In genomic region chr21:33443174-33443573, GRCh38 we compare ENCODE assay signal across 15 cellular contexts. TPM values are rescaled to one million over a fixed set of nuclear protein-coding genes. Genes with fewer than 3 reads are reported as not detected.
DNase-seq lines count a peak whose midpoint lies in the region; ATAC-seq and TF ChIP-seq lines count a peak whose summit lies in the region.
"Had no signal": no experiment of that assay in that cellular context is flagged by ENCODE, and none has a peak within 500 bp of the region (broad histone marks: within the 10 kb centered on the region; RNA-seq: fewer than 3 reads in every experiment).

No MANE protein-coding gene starts in this region.

- no peaks in the 10 kb centered on the region for H3K9me2 ChIP-seq in GM23338 (ENCODE audit: insufficient read depth)

- H3K36me3 Mint-ChIP-seq in GM23338 (ENCODE audit: low read depth) = peaks cover under 1% of the 10 kb centered on the region; the same call in 1 of the 3 replicates
- H3K36me3 Mint-ChIP-seq in WTC11 = peaks cover 3% of the 10 kb centered on the region
- H3K36me3 Mint-ChIP-seq in mesothelial cell of epicardium = peaks cover 4% of the 10 kb centered on the region

- no peaks in the 10 kb centered on the region for H3K9me3 ChIP-seq in BLaER1 treated with 17β-estradiol and CSF1 and Interleukin-3, amounts not matched to agents 10 nM and 100 nM (replicated peaks in 1 of 11)
- H3K9me3 ChIP-seq: Caco-2 had no signal

- peak overlapping the region in 7 of 11 experiments; percentile 12 to 86 (median 76); a peak in 7 of 22 replicates for H3K4me2 ChIP-seq in BLaER1 treated with 17β-estradiol and CSF1 and Interleukin-3, amounts not matched to agents 10 nM and 100 nM
- H3K4me2 ChIP-seq in GM23338 = no peak overlapping the region

- H3K4me1 ChIP-seq in BLaER1 treated with 17β-estradiol and CSF1 and Interleukin-3, amounts not matched to agents 10 nM and 100 nM = peaks cover 51 to 78% (median 63%) of the 10 kb centered on the region in 10 experiments
- H3K4me1 ChIP-seq in GM23338 (ENCODE audit: insufficient read depth) = no peaks in the 10 kb centered on the region
- H3K4me1 ChIP-seq: Caco-2 had no signal

- in situ Hi-C loops in GM13976 (cut with MboI; ENCODE audit: low sequenced_read_pairs, unreplicated experiment) = loop anchor here (5.0 kb wide), 2 partner anchors 81 to 241 kb away; no protein-coding TSS in a partner anchor

- no peaks in the 10 kb centered on the region for H3K27me3 ChIP-seq in BLaER1 treated with 17β-estradiol and CSF1 and Interleukin-3, amounts not matched to agents 10 nM and 100 nM
- H3K27me3 ChIP-seq in GM23338 (ENCODE audit: insufficient read depth) = no peaks in the 10 kb centered on the region

- no peaks in the 10 kb centered on the region for H3F3A ChIP-seq in GM23338 (replicated peaks; ENCODE audit: low read depth)

- CTCF ChIA-PET in WTC11 (lab: Charles Lee) = interaction anchor here (1.7 kb wide), 1 partner anchor 243 kb away, joined by 4 read pairs; no protein-coding TSS in a partner anchor

- TF ChIP-seq CTCF in GM23338 (conservative IDR thresholded peaks at IDR 0.05; ENCODE audit: low read depth in 2 of 2) (no peak), WTC11 (IDR thresholded peaks at IDR 0.05) (no peak), mesothelial cell of epicardium (IDR thresholded peaks at IDR 0.05; ENCODE audit: unreplicated experiment) (no peak), GM13976 (IDR thresholded peaks at IDR 0.05; ENCODE audit: borderline replicate concordance, control extremely low read depth, extremely low read depth, insufficient read depth, missing control alignments) (no peak)

- H3K27me3 Mint-ChIP-seq in GM23338 (ENCODE audit: insufficient read depth, low read depth, poor library complexity) = peaks cover 7% of the 10 kb centered on the region
- H3K27me3 Mint-ChIP-seq in WTC11 (ENCODE audit: low read depth) = no peaks in the 10 kb centered on the region
- no peaks in the 10 kb centered on the region for H3K27me3 Mint-ChIP-seq in mesothelial cell of epicardium (ENCODE audit: low read depth)

- H4K20me1 ChIP-seq in BLaER1 treated with 17β-estradiol and CSF1 and Interleukin-3, amounts not matched to agents 10 nM and 100 nM = peaks cover 0 to 5% (median 0%) of the 10 kb centered on the region in 11 experiments; a peak in 2 of 22 replicates
- H4K20me1 ChIP-seq in GM23338 (replicated peaks; ENCODE audit: insufficient read depth) = no peaks in the 10 kb centered on the region; the same call in 1 of the 2 replicates

- H2AFZ ChIP-seq in GM23338 = no peak overlapping the region

- H3K79me2 ChIP-seq in GM23338 (replicated peaks; ENCODE audit: insufficient read depth) = no peaks in the 10 kb centered on the region

- no peaks in the 10 kb centered on the region for H3K4me1 Mint-ChIP-seq in GM23338
- no peaks in the 10 kb centered on the region for H3K4me1 Mint-ChIP-seq in WTC11
- peaks cover 19% of the 10 kb centered on the region for H3K4me1 Mint-ChIP-seq in mesothelial cell of epicardium

- H3K4me3 ChIP-seq in BLaER1 treated with 17β-estradiol and CSF1 and Interleukin-3, amounts not matched to agents 10 nM and 100 nM = no peak overlapping the region
- H3K4me3 ChIP-seq in GM23338 = no peak overlapping the region

- H3K27ac Mint-ChIP-seq in GM23338 = no peak overlapping the region
- peak overlapping the region; percentile 54 for H3K27ac Mint-ChIP-seq in WTC11
- H3K27ac Mint-ChIP-seq in mesothelial cell of epicardium = peak overlapping the region; percentile 25

- H3K36me3 ChIP-seq in BLaER1 treated with 17β-estradiol and CSF1 and Interleukin-3, amounts not matched to agents 10 nM and 100 nM = peaks cover 3 to 21% (median 12%) of the 10 kb centered on the region in 11 experiments; a peak in 21 of 22 replicates
- H3K36me3 ChIP-seq in GM23338 (ENCODE audit: insufficient read depth) = no peaks in the 10 kb centered on the region

- H3K9me3 Mint-ChIP-seq in GM23338 = no peaks in the 10 kb centered on the region
- H3K9me3 Mint-ChIP-seq in WTC11 = no peaks in the 10 kb centered on the region
- no peaks in the 10 kb centered on the region for H3K9me3 Mint-ChIP-seq in mesothelial cell of epicardium

- H3K4me3 Mint-ChIP-seq in GM23338 (no peak overlapping the region), WTC11 (no peak overlapping the region), mesothelial cell of epicardium (no peak overlapping the region)

- POLR2A ChIA-PET in WTC11 (lab: Charles Lee) = no interaction called here

- ATAC-seq in GM23338 (no peak), WTC11 (no peak), GM21367 (IDR thresholded peaks at IDR 0.05; ENCODE audit: unreplicated experiment) (no peak)
- ATAC-seq: Panc1 had no signal

- DNase-seq in GM23338 (ENCODE audit: low spot score) = no peak
- no peak for DNase-seq in WTC11 (ENCODE audit: low spot score)
- DNase-seq in mesothelial cell of epicardium (ENCODE audit: low spot score in 2 of 2, unreplicated experiment in 2 of 2) = no peak
- no peak for DNase-seq in activated naive CD4-positive, alpha-beta T cell treated with anti-CD3 and anti-CD28 coated beads, Interleukin-2, amount 50 U/mL, for 16 hours
- no peak for DNase-seq in germinal center (ENCODE audit: low spot score)
- DNase-seq in GM13976 (ENCODE audit: low spot score) = no peak
- DNase-seq: activated effector memory CD4-positive, alpha-beta T cell treated with Interleukin-2 at 50 U/mL for 16 hours; Caco-2; foreskin fibroblast; HCEC 1CT; NCI-H526 treated with DMSO at 0.1 percent for 48 hours; WERI-Rb-1 had no signal

- peak overlapping the region in 10 of 11 experiments; percentile 19 to 76 (median 57); a peak in 13 of 22 replicates for H3K27ac ChIP-seq in BLaER1 treated with 17β-estradiol and CSF1 and Interleukin-3, amounts not matched to agents 10 nM and 100 nM
- peak overlapping the region; percentile 50; the same call in 1 of the 2 replicates for H3K27ac ChIP-seq in GM23338 (ENCODE audit: low read depth)
- H3K27ac ChIP-seq: WERI-Rb-1 had no signal

- H3K9ac ChIP-seq in BLaER1 treated with 17β-estradiol and CSF1 and Interleukin-3, amounts not matched to agents 10 nM and 100 nM = peak overlapping the region in 3 of 11 experiments; percentile 17 to 23 (median 21); a peak in 4 of 22 replicates

TF ChIP-seq in GM23338, 12 proteins besides CTCF, POLR2A, EP300 and RAD21 (continues in another document):
- no peak for TF ChIP-seq CREB1 (CRISPR knock-in tag; IDR thresholded peaks at IDR 0.05; ENCODE audit: low read depth)

TF ChIP-seq in WTC11, 78 proteins besides CTCF, POLR2A, EP300 and RAD21 (continues in another document):
- TF ChIP-seq FOXP1 (CRISPR knock-in tag; IDR thresholded peaks at IDR 0.05; ENCODE audit: borderline replicate concordance) (no peak), GRHL2 (CRISPR knock-in tag; IDR thresholded peaks at IDR 0.05; ENCODE audit: insufficient replicate concordance, severe bottlenecking) (no peak), STAT6 (CRISPR knock-in tag; conservative IDR thresholded peaks at IDR 0.05; ENCODE audit: low read depth) (no peak), AR (CRISPR knock-in tag; IDR thresholded peaks at IDR 0.05) (no peak), PRRX2 (CRISPR knock-in tag; IDR thresholded peaks at IDR 0.05) (no peak)

RNA-seq across cellular contexts. Expression of gene TMEM50B, which starts 36.6 kb away (rescaled TPM):
- 19.1 and 25.1 TPM in 2 replicates for total RNA-seq in GM23338 (2014; rRNA removed; shearing (Covaris generic))
- 26.1 and 27.6 TPM in 2 replicates for polyA plus RNA-seq in GM23338 (2016; fragmentation: Nextera tagmentation; extraction: Ambion mirVana)
- total RNA-seq in WTC11 (2021) (21.0 to 26.0 TPM (median 25.4 TPM) in 3 replicates), mesothelial cell of epicardium (37.3 to 41.1 TPM (median 39.5 TPM) in 3 replicates)

RNA-seq across cellular contexts. Expression of gene IFNGR2, which starts 40.0 kb away (rescaled TPM):
- 21.9 and 25.0 TPM in 2 replicates for total RNA-seq in GM23338 (2014; rRNA removed; shearing (Covaris generic))
- 29.4 and 29.9 TPM in 2 replicates for polyA plus RNA-seq in GM23338 (2016; fragmentation: Nextera tagmentation; extraction: Ambion mirVana)
- total RNA-seq in WTC11 (2021) = 34.1 to 37.3 TPM (median 35.7 TPM) in 3 replicates
- 57.9 to 63.4 TPM (median 59.6 TPM) in 3 replicates for total RNA-seq in mesothelial cell of epicardium

RNA-seq across cellular contexts. Expression of gene DNAJC28, which starts 48.3 kb away (rescaled TPM):
- total RNA-seq in GM23338 (2014; rRNA removed; shearing (Covaris generic)) = 2.5 and 5.0 TPM in 2 replicates
- 3.8 and 6.6 TPM in 2 replicates for polyA plus RNA-seq in GM23338 (2016; fragmentation: Nextera tagmentation; extraction: Ambion mirVana)
- total RNA-seq in WTC11 (2021) (2.6 to 4.0 TPM (median 3.5 TPM) in 3 replicates), mesothelial cell of epicardium (2.6 to 3.1 TPM (median 2.8 TPM) in 3 replicates)
